1 cellular context compared by ENCODE assay signal in genomic region chr2:70086278-70086837, GRCh38.
TF ChIP-seq lines count a peak whose summit lies in the region.

No MANE protein-coding gene starts in this region.

TF ChIP-seq in GM12878, 131 proteins besides CTCF, POLR2A, EP300 and RAD21 (continued from another document and continues in another):
- TF ChIP-seq, protein P1, sequence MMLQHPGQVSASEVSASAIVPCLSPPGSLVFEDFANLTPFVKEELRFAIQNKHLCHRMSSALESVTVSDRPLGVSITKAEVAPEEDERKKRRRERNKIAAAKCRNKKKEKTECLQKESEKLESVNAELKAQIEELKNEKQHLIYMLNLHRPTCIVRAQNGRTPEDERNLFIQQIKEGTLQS (IDR thresholded peaks at IDR 0.05; ENCODE audit: borderline replicate concordance, extremely low read depth, low read depth, low read length): no peak
- TF ChIP-seq USF2 (IDR thresholded peaks at IDR 0.05; ENCODE audit: borderline replicate concordance, low read depth, low read length) (no peak), JUND (IDR thresholded peaks at IDR 0.05; ENCODE audit: low read depth, low read length) (peak; percentile 1; the same call in 1 of the 2 replicates), BCLAF1 (IDR thresholded peaks at IDR 0.05) (no peak), HDAC6 (IDR thresholded peaks at IDR 0.05; ENCODE audit: unreplicated experiment) (peak; percentile 47), MEF2B (IDR thresholded peaks at IDR 0.05; ENCODE audit: partially characterized antibody, poor library complexity, severe bottlenecking) (no peak), EZH2 (IDR thresholded peaks at IDR 0.05; ENCODE audit: borderline replicate concordance, control insufficient read depth, low read depth, low read length) (no peak), SMAD5 (IDR thresholded peaks at IDR 0.05; ENCODE audit: low read depth) (peak; percentile 15; the same call in 1 of the 2 replicates), GATAD2B (conservative IDR thresholded peaks at IDR 0.05; ENCODE audit: low read depth) (peak; percentile 85; the same call in 1 of the 2 replicates), ZNF207 (IDR thresholded peaks at IDR 0.05; ENCODE audit: borderline replicate concordance) (peak; percentile 93), MXI1 (IDR thresholded peaks at IDR 0.05; ENCODE audit: low read depth, low read length) (no peak; the same call in 1 of the 2 replicates), RBBP5 (conservative IDR thresholded peaks at IDR 0.05) (no peak), BCL11A (IDR thresholded peaks at IDR 0.05; ENCODE audit: low read depth, low read length) (no peak), GABPA (IDR thresholded peaks at IDR 0.05; ENCODE audit: low read depth) (no peak), NR2C2 (IDR thresholded peaks at IDR 0.05; ENCODE audit: borderline replicate concordance, control insufficient read depth, insufficient read length, low read depth) (no peak), MLLT1 (IDR thresholded peaks at IDR 0.05) (peak; percentile 93), SMARCA5 (IDR thresholded peaks at IDR 0.05) (0 out of 2 replicates have a peak, but pooled peaks have one; percentile 37), PAX8 (IDR thresholded peaks at IDR 0.05) (peak; percentile 19), TCF3 (IDR thresholded peaks at IDR 0.05; ENCODE audit: borderline replicate concordance, insufficient read depth, low read depth, low read length) (no peak), DPF2 (IDR thresholded peaks at IDR 0.05) (peak; percentile 64), IRF4 (IDR thresholded peaks at IDR 0.05; ENCODE audit: low read depth, low read length) (no peak), JUNB (IDR thresholded peaks at IDR 0.05) (no peak), STAT1 (conservative IDR thresholded peaks at IDR 0.05) (peak; percentile 41; the same call in 1 of the 2 replicates), ZBED1 (IDR thresholded peaks at IDR 0.05; ENCODE audit: borderline replicate concordance) (peak; percentile 41; the same call in 1 of the 2 replicates), FOXK2 (IDR thresholded peaks at IDR 0.05) (no peak; the same call in none of the 2 replicates), ZNF274 (IDR thresholded peaks at IDR 0.05; ENCODE audit: insufficient read depth, insufficient read length) (no peak), RCOR1 (conservative IDR thresholded peaks at IDR 0.05; ENCODE audit: low read depth, low read length) (0 out of 2 replicates have a peak, but pooled peaks have one; percentile 10), ZBTB40 (IDR thresholded peaks at IDR 0.05; ENCODE audit: borderline replicate concordance) (no peak), POLR2AphosphoS2 (IDR thresholded peaks at IDR 0.05; ENCODE audit: low read depth, low read length) (peak; percentile 53; the same call in 1 of the 2 replicates), CHD4 (IDR thresholded peaks at IDR 0.05) (no peak), NBN (IDR thresholded peaks at IDR 0.05) (peak; percentile 90; the same call in 1 of the 2 replicates), PKNOX1 (IDR thresholded peaks at IDR 0.05) (peak; percentile 93), TCF12 (IDR thresholded peaks at IDR 0.05; ENCODE audit: low read depth, low read length) (0 out of 2 replicates have a peak, but pooled peaks have one; percentile 10), ZNF622 (IDR thresholded peaks at IDR 0.05) (no peak), ZSCAN29 (IDR thresholded peaks at IDR 0.05) (no peak)
- TF ChIP-seq, protein P2, sequence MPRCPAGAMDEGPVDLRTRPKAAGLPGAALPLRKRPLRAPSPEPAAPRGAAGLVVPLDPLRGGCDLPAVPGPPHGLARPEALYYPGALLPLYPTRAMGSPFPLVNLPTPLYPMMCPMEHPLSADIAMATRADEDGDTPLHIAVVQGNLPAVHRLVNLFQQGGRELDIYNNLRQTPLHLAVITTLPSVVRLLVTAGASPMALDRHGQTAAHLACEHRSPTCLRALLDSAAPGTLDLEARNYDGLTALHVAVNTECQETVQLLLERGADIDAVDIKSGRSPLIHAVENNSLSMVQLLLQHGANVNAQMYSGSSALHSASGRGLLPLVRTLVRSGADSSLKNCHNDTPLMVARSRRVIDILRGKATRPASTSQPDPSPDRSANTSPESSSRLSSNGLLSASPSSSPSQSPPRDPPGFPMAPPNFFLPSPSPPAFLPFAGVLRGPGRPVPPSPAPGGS (IDR thresholded peaks at IDR 0.05; ENCODE audit: borderline replicate concordance, insufficient read depth, low read depth, low read length, poor library complexity, severe bottlenecking): no peak
- TF ChIP-seq, protein P3, sequence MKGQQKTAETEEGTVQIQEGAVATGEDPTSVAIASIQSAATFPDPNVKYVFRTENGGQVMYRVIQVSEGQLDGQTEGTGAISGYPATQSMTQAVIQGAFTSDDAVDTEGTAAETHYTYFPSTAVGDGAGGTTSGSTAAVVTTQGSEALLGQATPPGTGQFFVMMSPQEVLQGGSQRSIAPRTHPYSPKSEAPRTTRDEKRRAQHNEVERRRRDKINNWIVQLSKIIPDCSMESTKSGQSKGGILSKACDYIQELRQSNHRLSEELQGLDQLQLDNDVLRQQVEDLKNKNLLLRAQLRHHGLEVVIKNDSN (IDR thresholded peaks at IDR 0.05; ENCODE audit: borderline replicate concordance, extremely low read length, insufficient read depth, low read depth, low read length): no peak
- TF ChIP-seq, protein P4, sequence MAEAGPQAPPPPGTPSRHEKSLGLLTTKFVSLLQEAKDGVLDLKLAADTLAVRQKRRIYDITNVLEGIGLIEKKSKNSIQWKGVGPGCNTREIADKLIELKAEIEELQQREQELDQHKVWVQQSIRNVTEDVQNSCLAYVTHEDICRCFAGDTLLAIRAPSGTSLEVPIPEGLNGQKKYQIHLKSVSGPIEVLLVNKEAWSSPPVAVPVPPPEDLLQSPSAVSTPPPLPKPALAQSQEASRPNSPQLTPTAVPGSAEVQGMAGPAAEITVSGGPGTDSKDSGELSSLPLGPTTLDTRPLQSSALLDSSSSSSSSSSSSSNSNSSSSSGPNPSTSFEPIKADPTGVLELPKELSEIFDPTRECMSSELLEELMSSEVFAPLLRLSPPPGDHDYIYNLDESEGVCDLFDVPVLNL (IDR thresholded peaks at IDR 0.05; ENCODE audit: low read depth, low read length): peak; percentile 41; the same call in 1 of the 2 replicates
- TF ChIP-seq, protein P5, sequence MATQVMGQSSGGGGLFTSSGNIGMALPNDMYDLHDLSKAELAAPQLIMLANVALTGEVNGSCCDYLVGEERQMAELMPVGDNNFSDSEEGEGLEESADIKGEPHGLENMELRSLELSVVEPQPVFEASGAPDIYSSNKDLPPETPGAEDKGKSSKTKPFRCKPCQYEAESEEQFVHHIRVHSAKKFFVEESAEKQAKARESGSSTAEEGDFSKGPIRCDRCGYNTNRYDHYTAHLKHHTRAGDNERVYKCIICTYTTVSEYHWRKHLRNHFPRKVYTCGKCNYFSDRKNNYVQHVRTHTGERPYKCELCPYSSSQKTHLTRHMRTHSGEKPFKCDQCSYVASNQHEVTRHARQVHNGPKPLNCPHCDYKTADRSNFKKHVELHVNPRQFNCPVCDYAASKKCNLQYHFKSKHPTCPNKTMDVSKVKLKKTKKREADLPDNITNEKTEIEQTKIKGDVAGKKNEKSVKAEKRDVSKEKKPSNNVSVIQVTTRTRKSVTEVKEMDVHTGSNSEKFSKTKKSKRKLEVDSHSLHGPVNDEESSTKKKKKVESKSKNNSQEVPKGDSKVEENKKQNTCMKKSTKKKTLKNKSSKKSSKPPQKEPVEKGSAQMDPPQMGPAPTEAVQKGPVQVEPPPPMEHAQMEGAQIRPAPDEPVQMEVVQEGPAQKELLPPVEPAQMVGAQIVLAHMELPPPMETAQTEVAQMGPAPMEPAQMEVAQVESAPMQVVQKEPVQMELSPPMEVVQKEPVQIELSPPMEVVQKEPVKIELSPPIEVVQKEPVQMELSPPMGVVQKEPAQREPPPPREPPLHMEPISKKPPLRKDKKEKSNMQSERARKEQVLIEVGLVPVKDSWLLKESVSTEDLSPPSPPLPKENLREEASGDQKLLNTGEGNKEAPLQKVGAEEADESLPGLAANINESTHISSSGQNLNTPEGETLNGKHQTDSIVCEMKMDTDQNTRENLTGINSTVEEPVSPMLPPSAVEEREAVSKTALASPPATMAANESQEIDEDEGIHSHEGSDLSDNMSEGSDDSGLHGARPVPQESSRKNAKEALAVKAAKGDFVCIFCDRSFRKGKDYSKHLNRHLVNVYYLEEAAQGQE (IDR thresholded peaks at IDR 0.05; ENCODE audit: low read depth, low read length): 0 out of 2 replicates have a peak, but pooled peaks have one; percentile 21
- TF ChIP-seq, protein P6, sequence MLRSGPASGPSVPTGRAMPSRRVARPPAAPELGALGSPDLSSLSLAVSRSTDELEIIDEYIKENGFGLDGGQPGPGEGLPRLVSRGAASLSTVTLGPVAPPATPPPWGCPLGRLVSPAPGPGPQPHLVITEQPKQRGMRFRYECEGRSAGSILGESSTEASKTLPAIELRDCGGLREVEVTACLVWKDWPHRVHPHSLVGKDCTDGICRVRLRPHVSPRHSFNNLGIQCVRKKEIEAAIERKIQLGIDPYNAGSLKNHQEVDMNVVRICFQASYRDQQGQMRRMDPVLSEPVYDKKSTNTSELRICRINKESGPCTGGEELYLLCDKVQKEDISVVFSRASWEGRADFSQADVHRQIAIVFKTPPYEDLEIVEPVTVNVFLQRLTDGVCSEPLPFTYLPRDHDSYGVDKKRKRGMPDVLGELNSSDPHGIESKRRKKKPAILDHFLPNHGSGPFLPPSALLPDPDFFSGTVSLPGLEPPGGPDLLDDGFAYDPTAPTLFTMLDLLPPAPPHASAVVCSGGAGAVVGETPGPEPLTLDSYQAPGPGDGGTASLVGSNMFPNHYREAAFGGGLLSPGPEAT (IDR thresholded peaks at IDR 0.05; ENCODE audit: low read depth): peak; percentile 84
